9 cellular contexts compared by ENCODE assay signal in genomic region chr13:91078093-91078679, GRCh38.
DNase-seq lines count a peak whose midpoint lies in the region; ATAC-seq and TF ChIP-seq lines count a peak whose summit lies in the region.
"Had no signal": no experiment of that assay in that cellular context is flagged by ENCODE, and none has a peak within 500 bp of the region (broad histone marks: within the 10 kb centered on the region; RNA-seq: fewer than 3 reads in every experiment).

No MANE protein-coding gene starts in this region.

- no peaks in the 10 kb centered on the region for H3K36me3 ChIP-seq in A673 (ENCODE audit: insufficient read depth, low read length, poor library complexity, severe bottlenecking)

- peak; percentile 65 for TF ChIP-seq CTCF in A673 (conservative IDR thresholded peaks at IDR 0.05; ENCODE audit: low read depth, low read length)
- TF ChIP-seq CTCF in GM20000 (IDR thresholded peaks at IDR 0.05; ENCODE audit: extremely low read depth, missing control alignments) = no peak

- H3K4me3 ChIP-seq in A673 (ENCODE audit: low read depth, low read length, poor library complexity, severe bottlenecking) = no peak overlapping the region

- CTCF ChIA-PET in A673 (lab: Charles Lee) = interaction anchor here (1.0 to 1.2 kb wide), 2 partner anchors 106 to 170 kb away, joined by 4 to 11 read pairs; no protein-coding TSS in a partner anchor

- BruUV-seq in A673 (replicated peaks; lab: Mats Ljungman, UMichigan) = no TSS peak

- H3K27me3 ChIP-seq in A673 (replicated peaks; ENCODE audit: insufficient read depth, low read depth, low read length, poor library complexity) = peaks cover 90% of the 10 kb centered on the region

- no peak for ATAC-seq in GM18867 (IDR thresholded peaks at IDR 0.05; ENCODE audit: unreplicated experiment)
- no peak for ATAC-seq in GM21360 (IDR thresholded peaks at IDR 0.05; ENCODE audit: unreplicated experiment)
- no peak for ATAC-seq in HG02610 (IDR thresholded peaks at IDR 0.05; ENCODE audit: unreplicated experiment)

- DNase-seq in A673 (ENCODE audit: low spot score) (peak; percentile 29), GM20000 (ENCODE audit: low spot score) (peak; percentile 13), SHP77 (lab: John Stamatoyannopoulos, UW) (peak; percentile 20 to 32), glomerular visceral epithelial cell (ENCODE audit: extremely low spot score) (peak; percentile 28), head of caudate nucleus (no peak)
- DNase-seq: activated naive CD4-positive, alpha-beta T cell treated with anti-CD3 and anti-CD28 coated beads for 36 hours had no signal

- no peaks in the 10 kb centered on the region for H3K4me1 ChIP-seq in A673 (ENCODE audit: insufficient read depth, low read length, poor library complexity, severe bottlenecking)

- no peak overlapping the region for H3K27ac ChIP-seq in A673 (ENCODE audit: low read depth, low read length, poor library complexity, severe bottlenecking)

- POLR2A ChIA-PET in A673 (lab: Charles Lee; ENCODE audit: low non-redundant PET) = interaction anchor here (0.6 kb wide), 1 partner anchor 739 kb away, joined by 3 read pairs; no protein-coding TSS in a partner anchor

- H3K9me3 ChIP-seq in A673 (ENCODE audit: low read depth, low read length, poor library complexity, severe bottlenecking) = no peaks in the 10 kb centered on the region

- intact Hi-C loops in A673 (cut with micrococcal nuclease; ENCODE audit: unreplicated experiment) = loop anchor here (2.0 to 5.0 kb wide), 2 partner anchors 107 to 169 kb away; no protein-coding TSS in a partner anchor
- intact Hi-C loops in head of caudate nucleus (cut with DNase I) = no loop called here

Comparison
In these comparisons a context has a peak if more than half of its experiments do, and no peak if none do; other contexts are left out.
1. DNase-seq: peak in A673 (single experiment), GM20000 (single experiment), SHP77 (2 of 2) and glomerular visceral epithelial cell (single experiment); none in head of caudate nucleus (0 of 42).